Comparison of ENCODE assay signal across 1 cellular context in genomic region chr1:62327360-62328051, GRCh38.
A peak's percentile ranks its signal among the peaks of the same experiment; 100 is the strongest.
TF ChIP-seq lines count a peak whose summit lies in the region.

No MANE protein-coding gene starts in this region.

TF ChIP-seq in HepG2, 621 proteins besides CTCF, POLR2A, EP300 and RAD21 (continued from another document):
- no peak for TF ChIP-seq ZNF710 (CRISPR knock-in tag; IDR thresholded peaks at IDR 0.05; ENCODE audit: borderline replicate concordance)
- TF ChIP-seq ZC3H13 (CRISPR knock-in tag; IDR thresholded peaks at IDR 0.05), result no peak
- 0 out of 2 replicates have a peak, but pooled peaks have one; percentile 12 for TF ChIP-seq FOXP4 (CRISPR knock-in tag; IDR thresholded peaks at IDR 0.05)
- TF ChIP-seq ZFP41 (CRISPR knock-in tag; IDR thresholded peaks at IDR 0.05; ENCODE audit: borderline replicate concordance), result no peak
- no peak for TF ChIP-seq CREM (IDR thresholded peaks at IDR 0.05)
- no peak for TF ChIP-seq CREM (CRISPR knock-in tag; IDR thresholded peaks at IDR 0.05)
- TF ChIP-seq ZNF841 (CRISPR knock-in tag; IDR thresholded peaks at IDR 0.05; ENCODE audit: borderline replicate concordance), result no peak
- peak; percentile 42; the same call in 1 of the 2 replicates for TF ChIP-seq POLR2G (IDR thresholded peaks at IDR 0.05; ENCODE audit: low read depth, low read length)
- TF ChIP-seq KDM1A (CRISPR knock-in tag; IDR thresholded peaks at IDR 0.05), result no peak
- TF ChIP-seq CREBL2 (CRISPR knock-in tag; IDR thresholded peaks at IDR 0.05; ENCODE audit: borderline replicate concordance), result no peak
- TF ChIP-seq ZMYM3 (CRISPR knock-in tag; IDR thresholded peaks at IDR 0.05), result no peak
- no peak for TF ChIP-seq KLF12 (CRISPR knock-in tag; IDR thresholded peaks at IDR 0.05; ENCODE audit: borderline replicate concordance)
- no peak for TF ChIP-seq ZNF468 (CRISPR knock-in tag; IDR thresholded peaks at IDR 0.05)
- no peak for TF ChIP-seq ZNF713 (CRISPR knock-in tag; IDR thresholded peaks at IDR 0.05)
- TF ChIP-seq HNRNPH1 (optimal IDR thresholded peaks at IDR 0.05; ENCODE audit: low read depth, low read length), result no peak
- no peak for TF ChIP-seq ZBTB10 (CRISPR knock-in tag; IDR thresholded peaks at IDR 0.05; ENCODE audit: borderline replicate concordance)
- no peak for TF ChIP-seq SNAI1 (CRISPR knock-in tag; IDR thresholded peaks at IDR 0.05; ENCODE audit: borderline replicate concordance)
- no peak for TF ChIP-seq NFKBIZ (CRISPR knock-in tag; IDR thresholded peaks at IDR 0.05)
- peak; percentile 35; the same call in 1 of the 2 replicates for TF ChIP-seq POLR2AphosphoS5 (IDR thresholded peaks at IDR 0.05; ENCODE audit: low read depth, low read length)
- TF ChIP-seq ZNF784 (CRISPR knock-in tag; IDR thresholded peaks at IDR 0.05; ENCODE audit: borderline replicate concordance), result no peak
- no peak for TF ChIP-seq CENPBD1 (CRISPR knock-in tag; IDR thresholded peaks at IDR 0.05; ENCODE audit: borderline replicate concordance, low read depth)
- TF ChIP-seq BRD4 (CRISPR knock-in tag; IDR thresholded peaks at IDR 0.05), result no peak
- peak; percentile 18 for TF ChIP-seq HNRNPLL (IDR thresholded peaks at IDR 0.05; ENCODE audit: low read depth, low read length, poor library complexity, severe bottlenecking)
- no peak for TF ChIP-seq ZBTB2 (CRISPR knock-in tag; IDR thresholded peaks at IDR 0.05; ENCODE audit: low read depth)
- no peak for TF ChIP-seq HNF1B (CRISPR knock-in tag; IDR thresholded peaks at IDR 0.05)
- TF ChIP-seq FOXP1 (IDR thresholded peaks at IDR 0.05), result no peak
- no peak for TF ChIP-seq FOXP1 (CRISPR knock-in tag; IDR thresholded peaks at IDR 0.05)
- no peak for TF ChIP-seq RXRA (CRISPR knock-in tag; IDR thresholded peaks at IDR 0.05)
- TF ChIP-seq USF2 (IDR thresholded peaks at IDR 0.05; ENCODE audit: low read depth, low read length), result no peak
- no peak for TF ChIP-seq USF2 (CRISPR knock-in tag; IDR thresholded peaks at IDR 0.05; ENCODE audit: borderline replicate concordance)
